In genomic region chrX:140071037-140071436, GRCh38 we compare ENCODE assay signal across 32 cellular contexts.
DNase-seq lines count a peak whose midpoint lies in the region; ATAC-seq and TF ChIP-seq lines count a peak whose summit lies in the region.
"Had no signal": no experiment of that assay in that cellular context is flagged by ENCODE, and none has a peak within 500 bp of the region (broad histone marks: within the 10 kb centered on the region; RNA-seq: fewer than 3 reads in every experiment).

No MANE protein-coding gene starts in this region.

- H3K4me3 Mint-ChIP-seq in stimulated activated memory B cell treated with anti-CD40 and anti-IgM and Interleukin-4, amounts not matched to agents 10 μg/mL and 1 μg/mL and 100 μg/mL, for 72 hours, result no peak overlapping the region
- H3K4me3 Mint-ChIP-seq in stimulated activated naive B cell treated with anti-CD40 and anti-IgM and Interleukin-4, amounts not matched to agents 10 μg/mL and 1 μg/mL and 100 μg/mL, for 72 hours, result no peak overlapping the region
- H3K4me3 Mint-ChIP-seq: B cell; CD14-positive monocyte; CD4-positive, alpha-beta memory T cell; CD4-positive, alpha-beta T cell; CD4-positive, CD25-positive, alpha-beta regulatory T cell; CD8-positive, alpha-beta memory T cell; CD8-positive, alpha-beta T cell had no signal

- H3K9ac ChIP-seq in OCI-LY3 (ENCODE audit: low read length), result no peak overlapping the region
- H3K9ac ChIP-seq: BLaER1; BLaER1 treated with 17β-estradiol and CSF1 and Interleukin-3, amounts not matched to agents 10 nM and 100 nM had no signal

- peaks cover 15% of the 10 kb centered on the region for H3K4me1 ChIP-seq in OCI-LY3 (ENCODE audit: low read length)
- no peaks in the 10 kb centered on the region for H3K4me1 ChIP-seq in esophagus muscularis mucosa
- H3K4me1 ChIP-seq: A549, BE2C, BLaER1, Caco-2 had no signal

- no peak for TF ChIP-seq POLR2A in esophagus muscularis mucosa (IDR thresholded peaks at IDR 0.05; ENCODE audit: low read depth)

- H3K4me1 Mint-ChIP-seq in stimulated activated memory B cell treated with anti-CD40 and anti-IgM and Interleukin-4, amounts not matched to agents 10 μg/mL and 1 μg/mL and 100 μg/mL, for 72 hours, result no peaks in the 10 kb centered on the region
- H3K4me1 Mint-ChIP-seq in stimulated activated naive B cell treated with anti-CD40 and anti-IgM and Interleukin-4, amounts not matched to agents 10 μg/mL and 1 μg/mL and 100 μg/mL, for 72 hours, result no peaks in the 10 kb centered on the region
- H3K4me1 Mint-ChIP-seq: B cell; CD4-positive, alpha-beta memory T cell; CD4-positive, CD25-positive, alpha-beta regulatory T cell; CD8-positive, alpha-beta memory T cell had no signal

- no peaks in the 10 kb centered on the region for H3K36me3 Mint-ChIP-seq in stimulated activated memory B cell treated with anti-CD40 and anti-IgM and Interleukin-4, amounts not matched to agents 10 μg/mL and 1 μg/mL and 100 μg/mL, for 72 hours
- H3K36me3 Mint-ChIP-seq in stimulated activated naive B cell treated with anti-CD40 and anti-IgM and Interleukin-4, amounts not matched to agents 10 μg/mL and 1 μg/mL and 100 μg/mL, for 72 hours, result no peaks in the 10 kb centered on the region
- H3K36me3 Mint-ChIP-seq: CD14-positive monocyte; CD4-positive, alpha-beta memory T cell; CD4-positive, CD25-positive, alpha-beta regulatory T cell; CD8-positive, alpha-beta memory T cell; CD8-positive, alpha-beta T cell had no signal

- TF ChIP-seq CTCF in OCI-LY3 (IDR thresholded peaks at IDR 0.05; ENCODE audit: low read depth, low read length) (no peak), esophagus muscularis mucosa (IDR thresholded peaks at IDR 0.05) (no peak)

- no peak overlapping the region for H2AFZ ChIP-seq in OCI-LY3 (ENCODE audit: low read depth, low read length)

- H3K9me3 Mint-ChIP-seq in stimulated activated memory B cell treated with anti-CD40 and anti-IgM and Interleukin-4, amounts not matched to agents 10 μg/mL and 1 μg/mL and 100 μg/mL, for 72 hours, result no peaks in the 10 kb centered on the region
- no peaks in the 10 kb centered on the region for H3K9me3 Mint-ChIP-seq in stimulated activated naive B cell treated with anti-CD40 and anti-IgM and Interleukin-4, amounts not matched to agents 10 μg/mL and 1 μg/mL and 100 μg/mL, for 72 hours
- H3K9me3 Mint-ChIP-seq: CD4-positive, alpha-beta memory T cell; CD4-positive, alpha-beta T cell; CD8-positive, alpha-beta memory T cell; CD8-positive, alpha-beta T cell had no signal

- ATAC-seq in stimulated activated memory B cell treated with anti-CD40 and anti-IgM and Interleukin-4, amounts not matched to agents 10 μg/mL and 1 μg/mL and 100 μg/mL, for 72 hours, result peak; percentile 75
- peak; percentile 75 to 81 for ATAC-seq in stimulated activated naive B cell treated with anti-CD40 and anti-IgM and Interleukin-4, amounts not matched to agents 10 μg/mL and 1 μg/mL and 100 μg/mL, for 72 hours (replicated peaks)
- ATAC-seq in GM21786 (IDR thresholded peaks at IDR 0.05; ENCODE audit: unreplicated experiment), result no peak
- ATAC-seq: A549; CD8-positive, alpha-beta T cell had no signal

- no peak overlapping the region for H3K4me3 ChIP-seq in OCI-LY3 (ENCODE audit: low read length)
- no peak overlapping the region for H3K4me3 ChIP-seq in esophagus muscularis mucosa
- H3K4me3 ChIP-seq: A549; BLaER1; BLaER1 treated with 17β-estradiol and CSF1 and Interleukin-3, amounts not matched to agents 10 nM and 100 nM had no signal

- H3K36me3 ChIP-seq in OCI-LY3 (replicated peaks; ENCODE audit: low read depth, low read length) (no peaks in the 10 kb centered on the region), esophagus muscularis mucosa (no peaks in the 10 kb centered on the region)
- H3K36me3 ChIP-seq: BE2C; BLaER1; BLaER1 treated with 17β-estradiol and CSF1 and Interleukin-3, amounts not matched to agents 10 nM and 100 nM had no signal

- H3K27ac ChIP-seq in OCI-LY3 (ENCODE audit: low read length), result no peak overlapping the region
- H3K27ac ChIP-seq in esophagus muscularis mucosa (replicated peaks in 1 of 4), result no peak overlapping the region
- H3K27ac ChIP-seq: 22Rv1; A549; BLaER1; BLaER1 treated with 17β-estradiol and CSF1 and Interleukin-3, amounts not matched to agents 10 nM and 100 nM; C4-2B had no signal

- DNase-seq in stimulated activated naive B cell treated with anti-CD40 and anti-IgM and Interleukin-4, amounts not matched to agents 10 μg/mL and 1 μg/mL and 100 μg/mL, for 72 hours, result no peak
- DNase-seq in DMS153 (lab: John Stamatoyannopoulos, UW) (no peak), esophagus muscularis mucosa (ENCODE audit: extremely low spot score) (no peak)
- DNase-seq: 8988T; ACHN; AML-193; BE2C; C1 segment of cervical spinal cord; Caco-2; Calu3; CD4-positive, alpha-beta memory T cell; CD4-positive, alpha-beta T cell; CD4-positive, CD25-positive, alpha-beta regulatory T cell; CD8-positive, alpha-beta memory T cell; CD8-positive, alpha-beta T cell; COR-L47; DMS 273 treated with DMSO at 0.1 percent for 48 hours; DMS53; DMS79; DMS79 treated with DMSO at 0.1 percent for 48 hours; DND-41; EL had no signal

- H3K4me2 ChIP-seq in OCI-LY3 (ENCODE audit: low read length), result peak overlapping the region; percentile 28
- H3K4me2 ChIP-seq: A549; BLaER1; BLaER1 treated with 17β-estradiol and CSF1 and Interleukin-3, amounts not matched to agents 10 nM and 100 nM had no signal

- intact Hi-C loops in esophagus muscularis mucosa (cut with DNase I), result no loop called here

- no peaks in the 10 kb centered on the region for H3K27me3 Mint-ChIP-seq in stimulated activated memory B cell treated with anti-CD40 and anti-IgM and Interleukin-4, amounts not matched to agents 10 μg/mL and 1 μg/mL and 100 μg/mL, for 72 hours
- no peaks in the 10 kb centered on the region for H3K27me3 Mint-ChIP-seq in stimulated activated naive B cell treated with anti-CD40 and anti-IgM and Interleukin-4, amounts not matched to agents 10 μg/mL and 1 μg/mL and 100 μg/mL, for 72 hours
- H3K27me3 Mint-ChIP-seq: B cell; CD4-positive, alpha-beta memory T cell; CD4-positive, alpha-beta T cell; CD4-positive, CD25-positive, alpha-beta regulatory T cell had no signal

- no peak overlapping the region for H3K27ac Mint-ChIP-seq in stimulated activated memory B cell treated with anti-CD40 and anti-IgM and Interleukin-4, amounts not matched to agents 10 μg/mL and 1 μg/mL and 100 μg/mL, for 72 hours
- no peak overlapping the region for H3K27ac Mint-ChIP-seq in stimulated activated naive B cell treated with anti-CD40 and anti-IgM and Interleukin-4, amounts not matched to agents 10 μg/mL and 1 μg/mL and 100 μg/mL, for 72 hours
- H3K27ac Mint-ChIP-seq: B cell; CD14-positive monocyte; CD4-positive, alpha-beta memory T cell; CD4-positive, alpha-beta T cell; CD4-positive, CD25-positive, alpha-beta regulatory T cell; CD8-positive, alpha-beta memory T cell; CD8-positive, alpha-beta T cell had no signal

- TF ChIP-seq EP300 in esophagus muscularis mucosa (IDR thresholded peaks at IDR 0.05), result no peak

- H3K27me3 ChIP-seq in OCI-LY3 (ENCODE audit: low read depth, low read length), result no peaks in the 10 kb centered on the region
- no peaks in the 10 kb centered on the region for H3K27me3 ChIP-seq in esophagus muscularis mucosa
- H3K27me3 ChIP-seq: BE2C had no signal

- no peaks in the 10 kb centered on the region for H3K9me3 ChIP-seq in OCI-LY3 (ENCODE audit: insufficient read depth, low read length)
- H3K9me3 ChIP-seq in esophagus muscularis mucosa, result no peaks in the 10 kb centered on the region
- H3K9me3 ChIP-seq: A549; BE2C; BLaER1; BLaER1 treated with 17β-estradiol and CSF1 and Interleukin-3, amounts not matched to agents 10 nM and 100 nM; Caco-2 had no signal

- no peaks in the 10 kb centered on the region for H3K79me2 ChIP-seq in OCI-LY3 (ENCODE audit: low read length)

- H4K20me1 ChIP-seq in OCI-LY3 (ENCODE audit: insufficient read depth, low read length), result no peaks in the 10 kb centered on the region
- H4K20me1 ChIP-seq: BLaER1 had no signal
